ENCODE assay signal across 25 cellular contexts in genomic region chr7:128415217-128415785, GRCh38. TPM values are rescaled to one million over a fixed set of nuclear protein-coding genes. Genes with fewer than 3 reads are reported as not detected.
"Had no signal": no experiment of that assay in that cellular context is flagged by ENCODE, and none has a peak within 500 bp of the region (broad histone marks: within the 10 kb centered on the region; RNA-seq: fewer than 3 reads in every experiment).

No MANE protein-coding gene starts in this region.

- DNase-seq: activated CD4-positive, alpha-beta T cell treated with anti-CD3 and anti-CD28 coated beads, Interleukin-2, amount 10 ng/mL, durations not matched to agents 7 days and 5 days; activated CD4-positive, alpha-beta T cell treated with anti-CD3 and anti-CD28 coated beads, Interleukin-2, amount 50 U/mL, for 48 hours; activated CD8-positive, alpha-beta T cell treated with anti-CD3 and anti-CD28 coated beads, Interleukin-2, amount 10 ng/mL, durations not matched to agents 7 days and 5 days; activated gamma-delta T cell; activated naive CD4-positive, alpha-beta T cell treated with Interleukin-2 at 50 U/mL for 16 hours; activated naive CD8-positive, alpha-beta T cell treated with anti-CD3 and anti-CD28 coated beads, Interleukin-2, amount 10 ng/mL, durations not matched to agents 7 days and 5 days; activated T-cell treated with anti-CD3 and anti-CD28 coated beads, Interleukin-2, amount 50 U/mL, for 24 hours; amygdala; Karpas-422; KBM-7; NCI-H1105; NCI-H1417 treated with DMSO at 0.1 percent for 48 hours; NCI-H187 treated with DMSO at 0.1 percent for 48 hours; NCI-H2081; NCI-H446; NCI-H510A treated with DMSO at 0.1 percent for 48 hours; NCI-H526 treated with DMSO at 0.1 percent for 48 hours; NCI-H774; PC-9; SIG-M5 had no signal

- H3K27ac ChIP-seq: ascending aorta, cardiac muscle cell, PC-9, RWPE1 had no signal

- ATAC-seq: activated CD8-positive, alpha-beta T cell treated with anti-CD3 and anti-CD28 coated beads, Interleukin-2, amount 10 ng/mL, durations not matched to agents 7 days and 5 days; Right ventricle myocardium inferior had no signal

RNA-seq across cellular contexts. Expression of gene PRRT4, which starts 53.8 kb away (rescaled TPM):
- total RNA-seq: MCF 10A had no signal
